9 cellular contexts compared by ENCODE assay signal in the genomic region with DNA sequence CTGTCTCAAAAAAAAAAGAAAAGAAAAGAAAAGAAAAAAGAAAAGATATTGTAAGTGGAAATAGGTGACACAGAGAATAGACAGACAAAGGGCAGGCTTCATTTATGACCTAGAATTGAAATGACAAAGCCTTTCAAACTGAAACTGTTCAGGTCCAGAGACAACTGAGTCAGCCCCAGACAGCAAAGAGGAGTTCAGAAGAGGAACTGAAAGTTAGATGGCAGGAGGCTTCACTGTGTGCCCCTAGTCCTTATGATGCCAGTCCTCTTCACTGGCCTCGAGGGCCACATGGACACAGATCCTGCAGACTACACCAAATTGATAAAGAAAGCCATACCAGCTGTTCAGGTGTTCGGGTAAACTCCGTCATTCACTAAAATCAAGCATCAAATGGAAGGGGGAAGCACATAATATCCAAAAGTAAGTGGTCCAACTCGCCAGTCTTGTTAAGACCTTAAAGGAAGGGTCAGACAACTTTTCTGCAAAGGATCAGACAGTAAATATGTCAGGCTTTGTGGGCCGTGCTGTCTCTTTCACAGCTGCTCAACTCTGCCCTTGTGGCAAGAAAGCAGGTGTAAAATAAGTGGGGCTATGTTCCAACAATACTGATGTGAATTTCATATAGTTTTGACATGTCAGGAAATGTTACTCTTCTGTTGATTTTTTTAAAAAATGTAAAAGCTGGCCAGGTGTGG.
DNase-seq lines count a peak whose midpoint lies in the region; ATAC-seq and TF ChIP-seq lines count a peak whose summit lies in the region.
"Had no signal": no experiment of that assay in that cellular context is flagged by ENCODE, and none has a peak within 500 bp of the region (broad histone marks: within the 10 kb centered on the region; RNA-seq: fewer than 3 reads in every experiment).

No MANE protein-coding gene starts in this region.

- no peak overlapping the region for H3K4me3 Mint-ChIP-seq in stimulated activated naive CD8-positive, alpha-beta T cell treated with anti-CD3 and anti-CD28 coated beads, Interleukin-15, amount 100 ng/mL, for 72 hours

- no peaks in the 10 kb centered on the region for H3K9me3 Mint-ChIP-seq in stimulated activated naive CD8-positive, alpha-beta T cell treated with anti-CD3 and anti-CD28 coated beads, Interleukin-15, amount 100 ng/mL, for 72 hours

- no peak overlapping the region for H3K4me3 ChIP-seq in coronary artery
- H3K4me3 ChIP-seq: cardiac muscle cell had no signal

- TF ChIP-seq CTCF in coronary artery (IDR thresholded peaks at IDR 0.05) = no peak

- H3K4me1 Mint-ChIP-seq in stimulated activated naive CD8-positive, alpha-beta T cell treated with anti-CD3 and anti-CD28 coated beads, Interleukin-15, amount 100 ng/mL, for 72 hours = peaks cover 12% of the 10 kb centered on the region

- H3K27me3 Mint-ChIP-seq in stimulated activated naive CD8-positive, alpha-beta T cell treated with anti-CD3 and anti-CD28 coated beads, Interleukin-15, amount 100 ng/mL, for 72 hours = peaks cover 26% of the 10 kb centered on the region

- peak; percentile 52 for ATAC-seq in stimulated activated naive CD8-positive, alpha-beta T cell treated with anti-CD3 and anti-CD28 coated beads, Interleukin-15, Interleukin-2, amounts not matched to agents 100 U/mL and 50 U/mL, for 24 hours
- ATAC-seq in stimulated activated naive CD8-positive, alpha-beta T cell treated with anti-CD3 and anti-CD28 coated beads, Interleukin-15, amount 100 ng/mL, for 72 hours = no peak
- peak; percentile 95 for ATAC-seq in HG02571 (IDR thresholded peaks at IDR 0.05; ENCODE audit: unreplicated experiment)
- ATAC-seq in HG03457 (IDR thresholded peaks at IDR 0.05; ENCODE audit: unreplicated experiment) = peak; percentile 98

- DNase-seq in stimulated activated naive CD8-positive, alpha-beta T cell treated with anti-CD3 and anti-CD28 coated beads, Interleukin-15, Interleukin-2, amounts not matched to agents 100 U/mL and 50 U/mL, for 24 hours = no peak
- no peak for DNase-seq in stimulated activated naive CD8-positive, alpha-beta T cell treated with anti-CD3 and anti-CD28 coated beads, Interleukin-15, amount 100 ng/mL, for 72 hours
- DNase-seq in iPS-NIHi11 (ENCODE audit: low spot score) (no peak), coronary artery (ENCODE audit: low spot score) (no peak), AG20443 (ENCODE audit: low spot score) (no peak), mesenteric fat pad (ENCODE audit: low spot score) (no peak)

- H3K27ac Mint-ChIP-seq in stimulated activated naive CD8-positive, alpha-beta T cell treated with anti-CD3 and anti-CD28 coated beads, Interleukin-15, amount 100 ng/mL, for 72 hours = no peak overlapping the region

- H3K27ac ChIP-seq in coronary artery = no peak overlapping the region
- H3K27ac ChIP-seq: cardiac muscle cell had no signal
